Comparison of ENCODE assay signal across 8 cellular contexts in the genomic region with DNA sequence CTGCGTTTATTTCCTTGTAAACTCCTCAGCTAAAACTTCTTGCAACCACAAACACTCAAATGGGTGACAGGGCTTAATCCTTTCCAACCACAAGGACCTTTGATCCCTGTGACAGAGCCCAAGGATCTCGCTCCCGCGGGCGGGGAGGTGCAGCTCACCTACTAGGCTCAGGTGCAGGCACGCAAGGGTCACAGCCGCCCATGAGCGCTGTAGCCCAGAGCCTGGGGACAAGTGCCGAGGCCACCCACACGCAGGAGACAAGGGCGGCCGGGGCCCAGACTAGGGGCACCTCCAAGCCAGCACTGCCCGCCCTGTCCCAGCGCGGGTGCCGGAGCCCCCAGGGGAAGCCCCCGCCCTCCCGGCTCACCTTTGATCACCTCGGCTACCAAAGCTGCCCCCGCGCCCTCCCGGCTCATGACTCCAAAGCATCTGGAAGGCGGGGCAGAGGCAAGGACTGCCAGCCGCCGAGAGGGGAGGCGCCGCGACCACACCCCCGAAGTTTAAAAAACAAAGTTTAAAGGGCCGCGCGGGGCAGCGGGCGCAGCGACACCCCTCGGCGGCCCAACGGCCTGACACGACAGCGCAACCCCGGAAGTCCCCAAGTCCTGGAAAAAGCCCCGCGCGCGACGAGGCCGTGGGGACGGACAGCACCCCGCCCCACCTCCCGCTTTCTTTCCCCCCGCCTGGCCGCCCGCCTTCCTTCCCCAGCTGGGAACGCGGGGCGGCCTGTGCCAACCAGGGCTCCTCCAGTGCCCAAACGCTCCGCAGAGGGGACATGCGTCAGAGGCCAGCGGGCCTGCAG. TPM values are rescaled to one million over a fixed set of nuclear protein-coding genes. Genes with fewer than 3 reads are reported as not detected.
DNase-seq lines count a peak whose midpoint lies in the region; ATAC-seq and TF ChIP-seq lines count a peak whose summit lies in the region.

No MANE protein-coding gene starts in this region.

- H4K20me1 ChIP-seq in osteoblast (ENCODE audit: insufficient read depth, low read length) = no peaks in the 10 kb centered on the region

- no peak for TF ChIP-seq POLR2A in testis (IDR thresholded peaks at IDR 0.05)

- H2AFZ ChIP-seq in osteoblast (ENCODE audit: low read length) = peak overlapping the region; percentile 65

- H3K4me1 ChIP-seq in osteoblast (ENCODE audit: insufficient read depth, low read length) (peaks cover 11% of the 10 kb centered on the region), testis (peaks cover 11% of the 10 kb centered on the region)

- no peaks in the 10 kb centered on the region for H3K9me3 Mint-ChIP-seq in activated naive CD4-positive, alpha-beta T cell treated with anti-CD3 and anti-CD28 coated beads, Interleukin-2, amount 50 U/mL, for 24 hours
- no peaks in the 10 kb centered on the region for H3K9me3 Mint-ChIP-seq in glutamatergic neuron (ENCODE audit: unreplicated experiment)

- peak overlapping the region; percentile 79 for H3K4me3 ChIP-seq in BJ (ENCODE audit: low read depth, low read length)
- H3K4me3 ChIP-seq in osteoblast (ENCODE audit: insufficient read depth, low read length) = peak overlapping the region; percentile 83
- peak overlapping the region; percentile 79 to 83 for H3K4me3 ChIP-seq in testis

- POLR2A ChIA-PET in BJ (lab: Charles Lee) = no interaction called here

- WGBS in testis, 2 donors = 1 to 5% methylated on average over 6 to 60 of the region's 60 CpGs

- H3K36me3 ChIP-seq in BJ (ENCODE audit: control insufficient read depth, insufficient read depth, low read length) = 0 out of 2 replicates have a peak, but pooled peaks cover 1% of the 10 kb centered on the region
- H3K36me3 ChIP-seq in osteoblast (ENCODE audit: insufficient read depth, low read length) = no peaks in the 10 kb centered on the region
- no peaks in the 10 kb centered on the region for H3K36me3 ChIP-seq in testis (ENCODE audit: low read depth, missing control alignments)

- no peaks in the 10 kb centered on the region for H3K9me3 ChIP-seq in osteoblast (ENCODE audit: low read depth, low read length)
- no peaks in the 10 kb centered on the region for H3K9me3 ChIP-seq in testis

- no peak for DNase-seq in BJ (ENCODE audit: low read depth)
- peak; percentile 4 for DNase-seq in SK-N-DZ (ENCODE audit: low spot score)
- DNase-seq in glutamatergic neuron = peak; percentile 49
- peak; percentile 90 for DNase-seq in osteoblast (ENCODE audit: insufficient read length, low spot score, missing footprints)
- DNase-seq in testis = peak; percentile 81

- TF ChIP-seq CTCF in BJ (IDR thresholded peaks at IDR 0.05; ENCODE audit: insufficient read depth, low read depth, low read length) (peak; percentile 61), glutamatergic neuron (IDR thresholded peaks at IDR 0.05; ENCODE audit: partially characterized antibody, unreplicated experiment) (peak; percentile 54), osteoblast (IDR thresholded peaks at IDR 0.05; ENCODE audit: extremely low read depth, low read depth, low read length) (peak; percentile 35), testis (IDR thresholded peaks at IDR 0.05) (peak; percentile 32 to 68 (median 65))

- intact Hi-C loops in testis (cut with DNase I; ENCODE audit: low total_unique reads) = no loop called here

- peaks cover 31% of the 10 kb centered on the region for H3K4me1 Mint-ChIP-seq in activated naive CD4-positive, alpha-beta T cell treated with anti-CD3 and anti-CD28 coated beads, Interleukin-2, amount 50 U/mL, for 24 hours
- no peaks in the 10 kb centered on the region for H3K4me1 Mint-ChIP-seq in glutamatergic neuron (ENCODE audit: low read depth, unreplicated experiment)

- peak overlapping the region; percentile 65 for H3K27ac Mint-ChIP-seq in activated naive CD4-positive, alpha-beta T cell treated with anti-CD3 and anti-CD28 coated beads, Interleukin-2, amount 50 U/mL, for 24 hours
- no peak overlapping the region for H3K27ac Mint-ChIP-seq in glutamatergic neuron (ENCODE audit: unreplicated experiment)

- peaks cover 15% of the 10 kb centered on the region for H3K79me2 ChIP-seq in osteoblast (ENCODE audit: insufficient read depth, low read length)

- H3K27ac ChIP-seq in osteoblast (ENCODE audit: low read depth, low read length) (peak overlapping the region; percentile 54), testis (peak overlapping the region; percentile 85 to 94)

- ATAC-seq in GM19025 (IDR thresholded peaks at IDR 0.05; ENCODE audit: low read depth, unreplicated experiment) (peak; percentile 85), HG03280 (IDR thresholded peaks at IDR 0.05; ENCODE audit: unreplicated experiment) (peak; percentile 94)

- peak overlapping the region; percentile 94 for H3K4me2 ChIP-seq in osteoblast (ENCODE audit: insufficient read depth, low read length)

- H3K27me3 ChIP-seq in BJ (ENCODE audit: control insufficient read depth, insufficient read depth, low read length) (no peaks in the 10 kb centered on the region), osteoblast (ENCODE audit: insufficient read depth, low read length) (no peaks in the 10 kb centered on the region), testis (no peaks in the 10 kb centered on the region)

- CTCF ChIA-PET in BJ (lab: Yijun Ruan, JAX) = interaction anchor here (0.7 to 2.4 kb wide), 12 partner anchors 9 to 116 kb away, joined by 3 to 10 read pairs (median 3); a partner anchor contains a TSS

- H3K36me3 Mint-ChIP-seq in activated naive CD4-positive, alpha-beta T cell treated with anti-CD3 and anti-CD28 coated beads, Interleukin-2, amount 50 U/mL, for 24 hours = peaks cover 3% of the 10 kb centered on the region
- H3K36me3 Mint-ChIP-seq in glutamatergic neuron (ENCODE audit: unreplicated experiment) = no peaks in the 10 kb centered on the region

- H3K27me3 Mint-ChIP-seq in activated naive CD4-positive, alpha-beta T cell treated with anti-CD3 and anti-CD28 coated beads, Interleukin-2, amount 50 U/mL, for 24 hours = no peaks in the 10 kb centered on the region
- H3K27me3 Mint-ChIP-seq in glutamatergic neuron (ENCODE audit: unreplicated experiment) = peaks cover 3% of the 10 kb centered on the region

- peak overlapping the region; percentile 83 for H3K4me3 Mint-ChIP-seq in activated naive CD4-positive, alpha-beta T cell treated with anti-CD3 and anti-CD28 coated beads, Interleukin-2, amount 50 U/mL, for 24 hours
- H3K4me3 Mint-ChIP-seq in glutamatergic neuron (ENCODE audit: unreplicated experiment) = peak overlapping the region; percentile 74

RNA-seq across cellular contexts. Expression of a gene that starts 53.0 kb away (rescaled TPM):
- 12.1 and 13.9 TPM in 2 replicates for polyA plus RNA-seq in BJ (2011; rRNA removed)
- 15.9 and 16.6 TPM in 2 replicates for polyA minus RNA-seq in BJ (2011; rRNA and poly(A)+ RNA removed)
- 6.6 and 6.7 TPM in 2 replicates for polyA plus RNA-seq in SK-N-DZ (2014; cell fraction: cytosol; rRNA removed)
- polyA plus RNA-seq in SK-N-DZ (2014; cell fraction: nucleus; rRNA removed) = 6.7 and 7.0 TPM in 2 replicates
- total RNA-seq in glutamatergic neuron (ENCODE audit: unreplicated experiment) = 9.2 TPM
- total RNA-seq in osteoblast = 43.4 and 44.2 TPM in 2 replicates
- total RNA-seq in testis = 10 to 100 TPM; 33.1 to 44.0 TPM
- polyA plus RNA-seq in testis (ENCODE audit: insufficient read depth, low read depth, low replicate concordance) = 33.7 TPM
